9 cellular contexts compared by ENCODE assay signal in genomic region chrX:57156397-57157049, GRCh38. TPM values are rescaled to one million over a fixed set of nuclear protein-coding genes. Genes with fewer than 3 reads are reported as not detected.
DNase-seq lines count a peak whose midpoint lies in the region; ATAC-seq and TF ChIP-seq lines count a peak whose summit lies in the region.
"Had no signal": no experiment of that assay in that cellular context is flagged by ENCODE, and none has a peak within 500 bp of the region (broad histone marks: within the 10 kb centered on the region; RNA-seq: fewer than 3 reads in every experiment).

No MANE protein-coding gene starts in this region.

- no peak overlapping the region for H3K4me3 Mint-ChIP-seq in endothelial cell (ENCODE audit: unreplicated experiment)
- no peak overlapping the region for H3K4me3 Mint-ChIP-seq in progenitor cell of endocrine pancreas (ENCODE audit: low read depth)
- no peak overlapping the region for H3K4me3 Mint-ChIP-seq in stimulated activated memory B cell treated with anti-CD40 and anti-IgM and Interleukin-4, amounts not matched to agents 10 μg/mL and 1 μg/mL and 100 μg/mL, for 72 hours
- H3K4me3 Mint-ChIP-seq: activated B cell treated with CpG ODN at 0.5 μM for 24 hours had no signal

- DNase-seq in DMS 273 (lab: John Stamatoyannopoulos, UW; ENCODE audit: unreplicated experiment) (peak; percentile 52), DMS 273 treated with DMSO at 0.1 percent for 48 hours (lab: John Stamatoyannopoulos, UW) (no peak), NCI-H2196 (lab: John Stamatoyannopoulos, UW; ENCODE audit: unreplicated experiment) (peak; percentile 7), endothelial cell (ENCODE audit: low spot score) (peak; percentile 34), progenitor cell of endocrine pancreas (ENCODE audit: low spot score, unreplicated experiment) (no peak), NOMO-1 (lab: John Stamatoyannopoulos, UW; ENCODE audit: unreplicated experiment in 2 of 2) (no peak)
- DNase-seq: activated B cell treated with CpG ODN at 0.5 μM for 24 hours had no signal

- H3K9me3 Mint-ChIP-seq in endothelial cell (ENCODE audit: unreplicated experiment), result peaks cover 4% of the 10 kb centered on the region
- H3K9me3 Mint-ChIP-seq in progenitor cell of endocrine pancreas (ENCODE audit: low read depth), result peaks cover 30% of the 10 kb centered on the region
- peaks cover 2% of the 10 kb centered on the region for H3K9me3 Mint-ChIP-seq in stimulated activated memory B cell treated with anti-CD40 and anti-IgM and Interleukin-4, amounts not matched to agents 10 μg/mL and 1 μg/mL and 100 μg/mL, for 72 hours

- TF ChIP-seq CTCF in endothelial cell (IDR thresholded peaks at IDR 0.05; ENCODE audit: unreplicated experiment) (peak; percentile 24), progenitor cell of endocrine pancreas (IDR thresholded peaks at IDR 0.05; ENCODE audit: unreplicated experiment) (peak; percentile 62)

- ATAC-seq in HG03378 (IDR thresholded peaks at IDR 0.05; ENCODE audit: unreplicated experiment), result no peak
- no peak for ATAC-seq in stimulated activated memory B cell treated with anti-CD40 and anti-IgM and Interleukin-4, amounts not matched to agents 10 μg/mL and 1 μg/mL and 100 μg/mL, for 72 hours

- H3K27me3 Mint-ChIP-seq in endothelial cell (ENCODE audit: unreplicated experiment), result peaks cover 3% of the 10 kb centered on the region
- H3K27me3 Mint-ChIP-seq in progenitor cell of endocrine pancreas, result no peaks in the 10 kb centered on the region
- no peaks in the 10 kb centered on the region for H3K27me3 Mint-ChIP-seq in stimulated activated memory B cell treated with anti-CD40 and anti-IgM and Interleukin-4, amounts not matched to agents 10 μg/mL and 1 μg/mL and 100 μg/mL, for 72 hours
- H3K27me3 Mint-ChIP-seq: activated B cell treated with CpG ODN at 0.5 μM for 24 hours had no signal

- H3K36me3 Mint-ChIP-seq in endothelial cell (ENCODE audit: low read depth, unreplicated experiment), result peaks cover 9% of the 10 kb centered on the region
- H3K36me3 Mint-ChIP-seq in progenitor cell of endocrine pancreas (ENCODE audit: insufficient read depth), result peaks cover 11% of the 10 kb centered on the region
- H3K36me3 Mint-ChIP-seq in stimulated activated memory B cell treated with anti-CD40 and anti-IgM and Interleukin-4, amounts not matched to agents 10 μg/mL and 1 μg/mL and 100 μg/mL, for 72 hours, result peaks cover 47% of the 10 kb centered on the region

- H3K4me1 Mint-ChIP-seq in endothelial cell (ENCODE audit: unreplicated experiment) (peaks cover 14% of the 10 kb centered on the region), progenitor cell of endocrine pancreas (ENCODE audit: low read depth) (peaks cover 1% of the 10 kb centered on the region)
- no peaks in the 10 kb centered on the region for H3K4me1 Mint-ChIP-seq in stimulated activated memory B cell treated with anti-CD40 and anti-IgM and Interleukin-4, amounts not matched to agents 10 μg/mL and 1 μg/mL and 100 μg/mL, for 72 hours
- H3K4me1 Mint-ChIP-seq: activated B cell treated with CpG ODN at 0.5 μM for 24 hours had no signal

- H3K27ac Mint-ChIP-seq in endothelial cell (ENCODE audit: unreplicated experiment), result no peak overlapping the region
- H3K27ac Mint-ChIP-seq in progenitor cell of endocrine pancreas, result no peak overlapping the region
- H3K27ac Mint-ChIP-seq in stimulated activated memory B cell treated with anti-CD40 and anti-IgM and Interleukin-4, amounts not matched to agents 10 μg/mL and 1 μg/mL and 100 μg/mL, for 72 hours, result no peak overlapping the region
- H3K27ac Mint-ChIP-seq: activated B cell treated with CpG ODN at 0.5 μM for 24 hours had no signal

RNA-seq across cellular contexts. Expression of gene SPIN2A, which starts 19.3 kb away (rescaled TPM):
- total RNA-seq in endothelial cell (ENCODE audit: unreplicated experiment) (1.6 TPM), progenitor cell of endocrine pancreas (1.8 and 2.2 TPM in 2 replicates)

RNA-seq across cellular contexts. Expression of gene SPIN2B, which starts 35.2 kb away (rescaled TPM):
- total RNA-seq in endothelial cell (ENCODE audit: unreplicated experiment), result 16.5 TPM
- total RNA-seq in progenitor cell of endocrine pancreas, result 19.6 and 20.3 TPM in 2 replicates

Comparison
In these comparisons a context has a peak if more than half of its experiments do, and no peak if none do; other contexts are left out.
1. DNase-seq: peak in DMS 273 (single experiment), NCI-H2196 (single experiment) and endothelial cell (single experiment); none in DMS 273 treated with DMSO at 0.1 percent for 48 hours (single experiment), progenitor cell of endocrine pancreas (single experiment) and NOMO-1 (0 of 2).